8 cellular contexts compared by ENCODE assay signal in the genomic region with DNA sequence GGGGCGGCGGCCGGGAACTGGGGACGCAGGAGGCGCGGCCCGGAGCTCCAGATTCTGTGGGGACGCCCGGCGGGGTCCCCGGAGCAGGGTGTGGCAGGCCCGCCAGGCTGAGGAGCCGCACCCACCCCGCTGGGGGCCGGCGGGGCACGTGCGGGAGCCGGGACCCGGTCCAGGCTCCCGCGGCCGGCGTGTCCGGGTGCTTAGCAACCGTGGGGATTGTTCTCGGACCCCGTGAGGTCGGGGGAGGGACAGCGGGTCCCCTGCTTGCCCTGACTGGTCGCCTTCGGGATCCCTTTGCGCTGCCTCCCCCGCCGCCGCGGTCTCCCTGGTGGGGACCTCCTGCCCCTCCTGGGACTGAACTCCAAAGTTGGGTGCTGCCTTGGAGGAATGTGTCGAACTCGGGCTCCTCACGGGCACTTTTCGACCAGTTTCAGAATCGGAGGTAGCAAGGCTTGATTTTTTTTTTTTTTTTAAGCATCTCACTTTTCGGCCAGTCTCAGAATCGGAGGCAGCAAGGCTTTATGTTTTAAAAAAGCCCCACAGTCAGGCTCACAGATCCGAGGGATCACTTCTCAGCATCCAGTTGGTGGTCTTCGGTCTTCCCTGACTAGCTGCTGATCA. TPM values are rescaled to one million over a fixed set of nuclear protein-coding genes. Genes with fewer than 3 reads are reported as not detected.
DNase-seq lines count a peak whose midpoint lies in the region; ATAC-seq and TF ChIP-seq lines count a peak whose summit lies in the region.

No MANE protein-coding gene starts in this region.

- H3K9me3 Mint-ChIP-seq in CD8-positive, alpha-beta memory T cell, result no peaks in the 10 kb centered on the region

- POLR2A ChIA-PET in CD8-positive, alpha-beta memory T cell (lab: Charles Lee), result interaction anchor here (1.2 to 1.8 kb wide), 7 partner anchors 47 to 602 kb away, joined by 4 to 43 read pairs (median 11); a partner anchor contains a TSS

- H3K9me3 ChIP-seq in CD8-positive, alpha-beta memory T cell (ENCODE audit: low read length), result no peaks in the 10 kb centered on the region
- H3K9me3 ChIP-seq in iPS-18a (ENCODE audit: control insufficient read depth, low read depth, low read length) (no peaks in the 10 kb centered on the region), skeletal muscle satellite cell (replicated peaks; ENCODE audit: low read length) (no peaks in the 10 kb centered on the region)

- TF ChIP-seq CTCF in brain microvascular endothelial cell (IDR thresholded peaks at IDR 0.05; ENCODE audit: low read depth, low read length, missing control alignments), result no peak

- ATAC-seq in GM19397 (IDR thresholded peaks at IDR 0.05; ENCODE audit: unreplicated experiment) (peak; percentile 22), HG03460 (IDR thresholded peaks at IDR 0.05; ENCODE audit: unreplicated experiment) (peak; percentile 21), SK-N-SH treated with all-trans-retinoic acid at 6 μM for 48 hours (peak; percentile 38)

- in situ Hi-C loops in brain microvascular endothelial cell (cut with HindIII; ENCODE audit: low pct_ligation_motif_present, low sequenced_read_pairs), result no loop called here

- H3K27me3 Mint-ChIP-seq in CD8-positive, alpha-beta memory T cell, result no peaks in the 10 kb centered on the region

- peaks cover 25 to 40% (median 29%) of the 10 kb centered on the region in 3 donors for H3K4me1 Mint-ChIP-seq in CD8-positive, alpha-beta memory T cell

- H3K9ac ChIP-seq in iPS-18a (ENCODE audit: low read length) (peak overlapping the region; percentile 85), skeletal muscle satellite cell (ENCODE audit: low read depth, low read length) (peak overlapping the region; percentile 86)

- no peaks in the 10 kb centered on the region for H3K36me3 ChIP-seq in CD8-positive, alpha-beta memory T cell (ENCODE audit: insufficient read depth, low read length)
- no peaks in the 10 kb centered on the region for H3K36me3 ChIP-seq in brain microvascular endothelial cell (replicated peaks)
- peaks cover 3% of the 10 kb centered on the region for H3K36me3 ChIP-seq in iPS-18a (ENCODE audit: control insufficient read depth, low read depth, low read length)
- H3K36me3 ChIP-seq in skeletal muscle satellite cell (ENCODE audit: insufficient read depth, low read length), result no peaks in the 10 kb centered on the region

- peak overlapping the region; percentile 63 to 94 (median 90) for H3K27ac Mint-ChIP-seq in CD8-positive, alpha-beta memory T cell

- DNase-seq in CD8-positive, alpha-beta memory T cell, result peak in 2 of 5 donors; percentile 22 to 33
- DNase-seq in brain microvascular endothelial cell (peak; percentile 38), amniotic stem cell (lab: John Stamatoyannopoulos, UW) (no peak)

- H3K4me3 ChIP-seq in CD8-positive, alpha-beta memory T cell (ENCODE audit: low read length), result peak overlapping the region; percentile 53
- H3K4me3 ChIP-seq in brain microvascular endothelial cell (ENCODE audit: low read depth, low read length) (peak overlapping the region; percentile 86), iPS-18a (ENCODE audit: low read length) (peak overlapping the region; percentile 95), skeletal muscle satellite cell (ENCODE audit: low read length) (peak overlapping the region; percentile 91)

- H3K4me2 ChIP-seq in skeletal muscle satellite cell (ENCODE audit: low read length), result peak overlapping the region; percentile 88

- peak overlapping the region; percentile 87 for H3K27ac ChIP-seq in CD8-positive, alpha-beta memory T cell (ENCODE audit: low read depth, low read length)
- H3K27ac ChIP-seq in brain microvascular endothelial cell (peak overlapping the region; percentile 82), iPS-18a (ENCODE audit: low read length) (peak overlapping the region; percentile 68)

- H3K4me1 ChIP-seq in CD8-positive, alpha-beta memory T cell (ENCODE audit: insufficient read depth, low read length), result peaks cover 18% of the 10 kb centered on the region
- H3K4me1 ChIP-seq in iPS-18a (ENCODE audit: control insufficient read depth, low read depth, low read length), result peaks cover 12% of the 10 kb centered on the region
- H3K4me1 ChIP-seq in skeletal muscle satellite cell (ENCODE audit: control insufficient read depth, insufficient read depth, low read length), result peaks cover 16% of the 10 kb centered on the region

- peaks cover 4 to 38% (median 12%) of the 10 kb centered on the region in 3 donors for H3K36me3 Mint-ChIP-seq in CD8-positive, alpha-beta memory T cell

- H3K4me3 Mint-ChIP-seq in CD8-positive, alpha-beta memory T cell, result peak overlapping the region; percentile 82 to 95 (median 89)

- CTCF ChIA-PET in CD8-positive, alpha-beta memory T cell (lab: Charles Lee), result interaction anchor here (1.0 to 3.1 kb wide), 8 partner anchors 18 to 369 kb away, joined by 3 to 32 read pairs (median 4); a partner anchor contains a TSS

- no peaks in the 10 kb centered on the region for H3K27me3 ChIP-seq in CD8-positive, alpha-beta memory T cell (ENCODE audit: insufficient read depth, low read length, poor library complexity, severe bottlenecking)
- no peaks in the 10 kb centered on the region for H3K27me3 ChIP-seq in brain microvascular endothelial cell (replicated peaks)
- H3K27me3 ChIP-seq in iPS-18a (ENCODE audit: control insufficient read depth, insufficient read depth, low read length), result peaks cover 5% of the 10 kb centered on the region
- H3K27me3 ChIP-seq in skeletal muscle satellite cell (ENCODE audit: control insufficient read depth, insufficient read depth, low read length), result no peaks in the 10 kb centered on the region

TF ChIP-seq in SK-N-SH treated with all-trans-retinoic acid at 6 μM for 48 hours, 23 proteins besides CTCF, POLR2A, EP300 and RAD21:
- TF ChIP-seq OSR1 (CRISPR knock-in tag; IDR thresholded peaks at IDR 0.05), result no peak
- no peak for TF ChIP-seq ZNF565 (CRISPR knock-in tag; conservative IDR thresholded peaks at IDR 0.05; ENCODE audit: low read depth)
- TF ChIP-seq SNAI2 (CRISPR knock-in tag; IDR thresholded peaks at IDR 0.05), result no peak
- TF ChIP-seq, protein P1, sequence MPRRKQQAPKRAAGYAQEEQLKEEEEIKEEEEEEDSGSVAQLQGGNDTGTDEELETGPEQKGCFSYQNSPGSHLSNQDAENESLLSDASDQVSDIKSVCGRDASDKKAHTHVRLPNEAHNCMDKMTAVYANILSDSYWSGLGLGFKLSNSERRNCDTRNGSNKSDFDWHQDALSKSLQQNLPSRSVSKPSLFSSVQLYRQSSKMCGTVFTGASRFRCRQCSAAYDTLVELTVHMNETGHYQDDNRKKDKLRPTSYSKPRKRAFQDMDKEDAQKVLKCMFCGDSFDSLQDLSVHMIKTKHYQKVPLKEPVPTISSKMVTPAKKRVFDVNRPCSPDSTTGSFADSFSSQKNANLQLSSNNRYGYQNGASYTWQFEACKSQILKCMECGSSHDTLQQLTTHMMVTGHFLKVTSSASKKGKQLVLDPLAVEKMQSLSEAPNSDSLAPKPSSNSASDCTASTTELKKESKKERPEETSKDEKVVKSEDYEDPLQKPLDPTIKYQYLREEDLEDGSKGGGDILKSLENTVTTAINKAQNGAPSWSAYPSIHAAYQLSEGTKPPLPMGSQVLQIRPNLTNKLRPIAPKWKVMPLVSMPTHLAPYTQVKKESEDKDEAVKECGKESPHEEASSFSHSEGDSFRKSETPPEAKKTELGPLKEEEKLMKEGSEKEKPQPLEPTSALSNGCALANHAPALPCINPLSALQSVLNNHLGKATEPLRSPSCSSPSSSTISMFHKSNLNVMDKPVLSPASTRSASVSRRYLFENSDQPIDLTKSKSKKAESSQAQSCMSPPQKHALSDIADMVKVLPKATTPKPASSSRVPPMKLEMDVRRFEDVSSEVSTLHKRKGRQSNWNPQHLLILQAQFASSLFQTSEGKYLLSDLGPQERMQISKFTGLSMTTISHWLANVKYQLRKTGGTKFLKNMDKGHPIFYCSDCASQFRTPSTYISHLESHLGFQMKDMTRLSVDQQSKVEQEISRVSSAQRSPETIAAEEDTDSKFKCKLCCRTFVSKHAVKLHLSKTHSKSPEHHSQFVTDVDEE (CRISPR knock-in tag; IDR thresholded peaks at IDR 0.05), result no peak
- no peak for TF ChIP-seq ESRRG (CRISPR knock-in tag; IDR thresholded peaks at IDR 0.05)
- TF ChIP-seq, protein P2, sequence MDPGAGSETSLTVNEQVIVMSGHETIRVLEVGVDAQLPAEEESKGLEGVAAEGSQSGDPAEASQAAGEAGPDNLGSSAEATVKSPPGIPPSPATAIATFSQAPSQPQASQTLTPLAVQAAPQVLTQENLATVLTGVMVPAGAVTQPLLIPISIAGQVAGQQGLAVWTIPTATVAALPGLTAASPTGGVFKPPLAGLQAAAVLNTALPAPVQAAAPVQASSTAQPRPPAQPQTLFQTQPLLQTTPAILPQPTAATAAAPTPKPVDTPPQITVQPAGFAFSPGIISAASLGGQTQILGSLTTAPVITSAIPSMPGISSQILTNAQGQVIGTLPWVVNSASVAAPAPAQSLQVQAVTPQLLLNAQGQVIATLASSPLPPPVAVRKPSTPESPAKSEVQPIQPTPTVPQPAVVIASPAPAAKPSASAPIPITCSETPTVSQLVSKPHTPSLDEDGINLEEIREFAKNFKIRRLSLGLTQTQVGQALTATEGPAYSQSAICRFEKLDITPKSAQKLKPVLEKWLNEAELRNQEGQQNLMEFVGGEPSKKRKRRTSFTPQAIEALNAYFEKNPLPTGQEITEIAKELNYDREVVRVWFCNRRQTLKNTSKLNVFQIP (CRISPR knock-in tag; IDR thresholded peaks at IDR 0.05; ENCODE audit: borderline replicate concordance, low read depth), result no peak
- TF ChIP-seq RARB (CRISPR knock-in tag; IDR thresholded peaks at IDR 0.05), result no peak

RNA-seq across cellular contexts. Expression of a gene that starts 0.5 kb away (rescaled TPM):
- total RNA-seq in CD8-positive, alpha-beta memory T cell, result 10 to 100 TPM; 13.2 to 13.7 TPM
- 9.2 TPM for polyA plus RNA-seq in CD8-positive, alpha-beta memory T cell
- 9.6 and 11.1 TPM in 2 replicates for total RNA-seq in skeletal muscle satellite cell (2012; rRNA removed)

RNA-seq across cellular contexts. Expression of a gene that starts 46.7 kb away (rescaled TPM):
- total RNA-seq in CD8-positive, alpha-beta memory T cell, result 10 to 100 TPM; 21.3 to 23.4 TPM
- 18.8 TPM for polyA plus RNA-seq in CD8-positive, alpha-beta memory T cell
- 43.1 and 48.3 TPM in 2 replicates for total RNA-seq in skeletal muscle satellite cell (2012; rRNA removed)

RNA-seq across cellular contexts. Expression of a gene that starts 54.3 kb away (rescaled TPM):
- total RNA-seq in CD8-positive, alpha-beta memory T cell, result 10 to 100 TPM; 10.7 to 12.3 TPM
- 161 TPM for polyA plus RNA-seq in CD8-positive, alpha-beta memory T cell
- 12.4 and 62.0 TPM in 2 replicates for total RNA-seq in skeletal muscle satellite cell (2012; rRNA removed)
